In the genomic region with DNA sequence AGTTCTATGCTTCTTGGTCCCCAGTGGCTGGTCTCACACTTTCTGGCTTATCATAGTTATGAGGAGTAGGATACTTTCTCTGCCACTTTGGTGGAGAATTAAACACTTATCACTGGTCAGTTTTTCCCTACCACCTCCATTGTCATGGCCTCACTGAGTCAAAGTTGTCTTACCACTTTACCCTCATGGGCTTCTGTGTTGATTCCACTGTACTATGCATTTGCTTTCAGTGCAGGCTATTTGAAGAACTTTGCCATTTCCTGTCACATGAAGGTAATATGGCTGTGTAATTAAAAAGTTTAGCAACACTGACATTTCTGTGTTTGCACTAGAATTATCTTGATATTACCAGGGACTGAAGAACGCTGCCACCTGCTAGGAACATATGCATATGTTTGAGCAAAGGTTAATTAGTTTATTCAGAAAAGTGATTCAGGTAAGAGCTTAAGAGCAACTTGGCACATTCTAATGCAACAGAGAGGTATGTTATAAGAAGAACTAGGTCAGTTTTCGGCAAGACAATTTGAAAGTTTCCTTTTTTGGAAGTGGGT, we compare ENCODE assay signal across 31 cellular contexts.
DNase-seq lines count a peak whose midpoint lies in the region; ATAC-seq, FAIRE-seq and TF ChIP-seq lines count a peak whose summit lies in the region.
"Had no signal": no experiment of that assay in that cellular context is flagged by ENCODE, and none has a peak within 500 bp of the region (broad histone marks: within the 10 kb centered on the region; RNA-seq: fewer than 3 reads in every experiment).

No MANE protein-coding gene starts in this region.

- H3K27me3 ChIP-seq in A673 (replicated peaks; ENCODE audit: insufficient read depth, low read depth, low read length, poor library complexity) (no peaks in the 10 kb centered on the region), Loucy (ENCODE audit: insufficient read depth, low read length, poor library complexity, severe bottlenecking) (no peaks in the 10 kb centered on the region)
- H3K27me3 ChIP-seq: colonic mucosa, right atrium auricular region, testis had no signal

- H3K9me3 ChIP-seq in A673 (ENCODE audit: low read depth, low read length, poor library complexity, severe bottlenecking) = no peaks in the 10 kb centered on the region
- H3K9me3 ChIP-seq in Loucy (ENCODE audit: insufficient read depth, low read depth, low read length) = no peaks in the 10 kb centered on the region
- H3K9me3 ChIP-seq: colonic mucosa, right atrium auricular region, testis had no signal

- TF ChIP-seq CTCF in A673 (conservative IDR thresholded peaks at IDR 0.05; ENCODE audit: low read depth, low read length) (no peak), Loucy (conservative IDR thresholded peaks at IDR 0.05; ENCODE audit: low read length) (no peak)

- BruUV-seq in A673 (replicated peaks; lab: Mats Ljungman, UMichigan) = no TSS peak

- no peaks in the 10 kb centered on the region for H3K79me2 ChIP-seq in Loucy (ENCODE audit: insufficient read depth, low read length)

- peaks cover 19% of the 10 kb centered on the region for H3K4me1 ChIP-seq in A673 (ENCODE audit: insufficient read depth, low read length, poor library complexity, severe bottlenecking)
- peaks cover 22% of the 10 kb centered on the region for H3K4me1 ChIP-seq in Loucy (ENCODE audit: insufficient read depth, low read length, poor library complexity, severe bottlenecking)
- H3K4me1 ChIP-seq: colonic mucosa, right atrium auricular region, testis had no signal

- CTCF ChIA-PET in A673 (lab: Charles Lee) = no interaction called here

- H3K4me2 ChIP-seq in Loucy (ENCODE audit: low read depth, low read length, poor library complexity, severe bottlenecking) = no peak overlapping the region

- H4K20me1 ChIP-seq in Loucy (ENCODE audit: insufficient read depth, low read length, poor library complexity, severe bottlenecking) = no peaks in the 10 kb centered on the region

- peak overlapping the region; percentile 16 for H3K4me3 ChIP-seq in A673 (ENCODE audit: low read depth, low read length, poor library complexity, severe bottlenecking)
- no peak overlapping the region for H3K4me3 ChIP-seq in Loucy (ENCODE audit: low read length, poor library complexity, severe bottlenecking)
- H3K4me3 ChIP-seq: colonic mucosa, right atrium auricular region, testis had no signal

- intact Hi-C loops in A673 (cut with micrococcal nuclease; ENCODE audit: unreplicated experiment) = no loop called here

- POLR2A ChIA-PET in A673 (lab: Charles Lee; ENCODE audit: low non-redundant PET) = no interaction called here

- H3K36me3 ChIP-seq in A673 (ENCODE audit: insufficient read depth, low read length, poor library complexity, severe bottlenecking) (no peaks in the 10 kb centered on the region), Loucy (ENCODE audit: insufficient read depth, low read length) (no peaks in the 10 kb centered on the region)
- H3K36me3 ChIP-seq: colonic mucosa, right atrium auricular region had no signal

- DNase-seq in A673 (ENCODE audit: low spot score) = no peak
- peak; percentile 92 for DNase-seq in NCI-H69 (lab: John Stamatoyannopoulos, UW)
- DNase-seq in stimulated activated naive CD8-positive, alpha-beta T cell treated with anti-CD3 and anti-CD28 coated beads, Interleukin-15, Interleukin-2, amounts not matched to agents 100 U/mL and 50 U/mL, for 24 hours = no peak
- DNase-seq: ACHN; activated CD4-positive, alpha-beta T cell treated with anti-CD3 and anti-CD28 coated beads, Interleukin-2, amount 50 U/mL, for 48 hours; activated gamma-delta T cell treated with Interleukin-2 at 50 U/mL for 16 hours; activated naive CD8-positive, alpha-beta T cell treated with anti-CD3 and anti-CD28 coated beads, Interleukin-2, amount 10 ng/mL, durations not matched to agents 7 days and 5 days; activated T-cell treated with anti-CD3 and anti-CD28 coated beads, Interleukin-2, amount 50 U/mL, for 48 hours; aorta; CD8-positive, alpha-beta memory T cell; colonic mucosa; DMS79; effector CD4-positive, alpha-beta T cell; GDM1; IMR-90; islet precursor cell; NCI-H1048; NCI-H2029 treated with DMSO at 0.1 percent for 48 hours; posterior cingulate gyrus; stimulated activated CD4-positive, alpha-beta T cell treated with anti-CD3 and anti-CD28 coated beads, Interleukin-2, amount 100 ng/mL, for 24 hours; testis had no signal

- H3K27ac ChIP-seq in A673 (ENCODE audit: low read depth, low read length, poor library complexity, severe bottlenecking) = peak overlapping the region; percentile 77
- H3K27ac ChIP-seq: colonic mucosa, right atrium auricular region, testis had no signal

- H3K9me2 ChIP-seq in Loucy (replicated peaks; ENCODE audit: low read depth, low read length) = no peaks in the 10 kb centered on the region

- H3K9ac ChIP-seq in Loucy (ENCODE audit: low read depth, low read length, poor library complexity, severe bottlenecking) = no peak overlapping the region

- H2AFZ ChIP-seq in Loucy (ENCODE audit: low read length) = peak overlapping the region; percentile 68

- FAIRE-seq in islet of Langerhans (lab: Jason Lieb, UNC) = peak; percentile 98
- FAIRE-seq: TTC549, urothelium cell line had no signal

- ATAC-seq in stimulated activated naive CD8-positive, alpha-beta T cell treated with anti-CD3 and anti-CD28 coated beads, Interleukin-15, Interleukin-2, amounts not matched to agents 100 U/mL and 50 U/mL, for 24 hours = no peak
- ATAC-seq in GM19397 (IDR thresholded peaks at IDR 0.05; ENCODE audit: unreplicated experiment) (no peak), HG02981 (IDR thresholded peaks at IDR 0.05; ENCODE audit: unreplicated experiment) (no peak)
- ATAC-seq: activated CD4-positive, CD25-positive, alpha-beta regulatory T cell treated with anti-CD3 and anti-CD28 coated beads, Interleukin-2, amount 50 U/mL, for 24 hours; Right ventricle myocardium inferior; SK-N-SH treated with all-trans-retinoic acid at 6 μM for 48 hours had no signal

- H3F3A ChIP-seq in Loucy (ENCODE audit: low read depth) = no peaks in the 10 kb centered on the region
